ENCODE assay signal across 9 cellular contexts in the genomic region with DNA sequence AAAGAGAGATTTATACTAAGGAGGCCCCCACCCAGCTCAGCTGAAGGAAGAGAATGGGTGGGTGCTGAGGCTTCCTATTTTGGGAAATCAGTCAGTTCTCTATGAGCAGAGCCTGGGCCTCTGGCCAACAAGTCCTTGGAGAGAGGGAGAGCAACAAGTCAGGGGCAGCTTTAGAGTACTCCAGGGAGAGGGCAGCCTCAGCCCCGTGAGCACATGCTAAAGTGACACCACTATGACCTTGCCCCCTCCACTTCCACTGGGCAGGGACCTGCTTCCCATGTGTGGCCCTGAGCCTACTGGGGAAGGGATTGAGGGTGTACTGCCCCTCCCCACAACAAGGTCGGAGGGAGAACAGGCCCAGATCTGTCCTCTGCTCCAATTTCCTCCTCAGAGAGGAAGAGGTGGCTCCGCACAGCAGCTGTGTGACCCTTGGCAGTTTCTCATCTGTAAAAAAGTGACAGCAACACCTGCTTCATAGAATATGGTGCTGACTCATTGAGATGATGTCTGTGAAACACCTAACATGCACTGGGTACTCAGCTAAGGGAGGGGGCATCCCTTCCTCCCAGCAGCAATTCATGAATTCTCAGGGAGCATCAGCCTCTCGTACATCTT.
A peak's percentile ranks its signal among the peaks of the same experiment; 100 is the strongest.
DNase-seq lines count a peak whose midpoint lies in the region; ATAC-seq and TF ChIP-seq lines count a peak whose summit lies in the region.
"Had no signal": no experiment of that assay in that cellular context is flagged by ENCODE, and none has a peak within 500 bp of the region (broad histone marks: within the 10 kb centered on the region; RNA-seq: fewer than 3 reads in every experiment).

No MANE protein-coding gene starts in this region.

- peaks cover 81% of the 10 kb centered on the region for H3K4me1 Mint-ChIP-seq in dendritic cell treated with granulocyte-macrophage colony-stimulating factor and Interleukin-4, amounts not matched to agents 40 ng/mL and 50 ng/mL, for 4 days (ENCODE audit: low read depth)

- in situ Hi-C loops in brain microvascular endothelial cell (cut with HindIII; ENCODE audit: low pct_ligation_motif_present, low sequenced_read_pairs): loop anchor here (25.0 kb wide), 2 partner anchors 122 to 247 kb away; no protein-coding TSS in a partner anchor

- peak overlapping the region; percentile 37 for H3K27ac Mint-ChIP-seq in dendritic cell treated with granulocyte-macrophage colony-stimulating factor and Interleukin-4, amounts not matched to agents 40 ng/mL and 50 ng/mL, for 4 days

- no peaks in the 10 kb centered on the region for H3K27me3 ChIP-seq in spleen (replicated peaks in 1 of 7)
- no peaks in the 10 kb centered on the region for H3K27me3 ChIP-seq in brain microvascular endothelial cell (replicated peaks)

- WGBS in spleen, 5 donors: 26 to 34% (median 31%) methylated on average over 4 of the region's 4 CpGs

- TF ChIP-seq POLR2A in spleen (IDR thresholded peaks at IDR 0.05): no peak

- H3K36me3 ChIP-seq in spleen (no peaks in the 10 kb centered on the region), brain microvascular endothelial cell (replicated peaks) (no peaks in the 10 kb centered on the region)

- H3K9me3 ChIP-seq in spleen: no peaks in the 10 kb centered on the region

- H3K4me3 Mint-ChIP-seq in dendritic cell treated with granulocyte-macrophage colony-stimulating factor and Interleukin-4, amounts not matched to agents 40 ng/mL and 50 ng/mL, for 4 days: no peak overlapping the region

- DNase-seq in NCI-H82 (lab: John Stamatoyannopoulos, UW) (peak; percentile 30), NCI-H82 treated with DMSO at 0.1 percent for 48 hours (lab: John Stamatoyannopoulos, UW; ENCODE audit: unreplicated experiment) (no peak), spleen (peak; percentile 86), brain microvascular endothelial cell (no peak), ecto neural progenitor cell (ENCODE audit: low spot score) (no peak)

- intact Hi-C loops in dendritic cell treated with granulocyte-macrophage colony-stimulating factor and Interleukin-4, amounts not matched to agents 40 ng/mL and 50 ng/mL, for 4 days (cut with micrococcal nuclease): no loop called here
- intact Hi-C loops in spleen (cut with DNase I; ENCODE audit: low total_unique reads): no loop called here

- peak overlapping the region; percentile 16 to 80 (median 71) for H3K27ac ChIP-seq in spleen
- no peak overlapping the region for H3K27ac ChIP-seq in brain microvascular endothelial cell
- H3K27ac ChIP-seq: epithelial cell of prostate had no signal

- no peaks in the 10 kb centered on the region for H3K36me3 Mint-ChIP-seq in dendritic cell treated with granulocyte-macrophage colony-stimulating factor and Interleukin-4, amounts not matched to agents 40 ng/mL and 50 ng/mL, for 4 days (ENCODE audit: low read depth)

- ATAC-seq in HG03354 (IDR thresholded peaks at IDR 0.05; ENCODE audit: poor library complexity, severe bottlenecking, unreplicated experiment): peak; percentile 91
- ATAC-seq in GM19455 (IDR thresholded peaks at IDR 0.05; ENCODE audit: unreplicated experiment): no peak

- H3K4me3 ChIP-seq in spleen (no peak overlapping the region), brain microvascular endothelial cell (ENCODE audit: low read depth, low read length) (no peak overlapping the region)

- peaks cover 14 to 89% (median 59%) of the 10 kb centered on the region in 6 donors for H3K4me1 ChIP-seq in spleen

- TF ChIP-seq CTCF in spleen (IDR thresholded peaks at IDR 0.05 in 8 of 11, conservative IDR thresholded peaks at IDR 0.05 in 3 of 11) (no peak), brain microvascular endothelial cell (IDR thresholded peaks at IDR 0.05; ENCODE audit: low read depth, low read length, missing control alignments) (no peak)

- no peaks in the 10 kb centered on the region for H3K9me3 Mint-ChIP-seq in dendritic cell treated with granulocyte-macrophage colony-stimulating factor and Interleukin-4, amounts not matched to agents 40 ng/mL and 50 ng/mL, for 4 days

- H3K27me3 Mint-ChIP-seq in dendritic cell treated with granulocyte-macrophage colony-stimulating factor and Interleukin-4, amounts not matched to agents 40 ng/mL and 50 ng/mL, for 4 days: no peaks in the 10 kb centered on the region

Comparison
In these comparisons a context has a peak if more than half of its experiments do, and no peak if none do; other contexts are left out.
1. DNase-seq: peak in NCI-H82 (single experiment) and spleen (single experiment); none in NCI-H82 treated with DMSO at 0.1 percent for 48 hours (single experiment), brain microvascular endothelial cell (single experiment) and ecto neural progenitor cell (single experiment).